Comparison of ENCODE assay signal across 9 cellular contexts in the genomic region with DNA sequence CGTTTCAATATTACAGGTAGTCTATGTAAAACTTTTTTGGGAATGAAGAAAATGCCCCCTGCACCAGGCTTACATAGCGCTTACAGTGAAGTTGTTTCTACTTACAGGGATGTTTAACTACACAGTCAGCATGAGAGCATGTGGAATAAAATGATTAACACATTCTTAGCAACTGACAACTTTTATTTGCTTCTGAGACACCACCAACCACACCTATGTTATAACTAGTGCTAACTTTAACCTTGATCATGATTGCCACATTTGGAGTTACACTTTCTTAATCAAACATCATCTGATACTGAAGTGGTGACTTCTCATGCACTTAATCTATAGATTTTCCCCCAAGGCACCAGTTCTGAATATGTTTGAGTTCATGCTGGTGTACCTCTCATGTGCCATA.
"Had no signal": no experiment of that assay in that cellular context is flagged by ENCODE, and none has a peak within 500 bp of the region (broad histone marks: within the 10 kb centered on the region; RNA-seq: fewer than 3 reads in every experiment).

No MANE protein-coding gene starts in this region.

- H3K27ac ChIP-seq: GM23248, HL-60 had no signal

- H3K36me3 ChIP-seq: HAP-1 had no signal

- H3K27ac Mint-ChIP-seq: HFFc6, IgD-negative memory B cell had no signal

- ATAC-seq: HCT116, HepG2 had no signal

- H3K4me3 Mint-ChIP-seq: HFFc6, IgD-negative memory B cell had no signal

- DNase-seq: GM23248, GOT3, H7, HFFc6 had no signal

- H3K4me1 ChIP-seq: HAP-1 had no signal

- FAIRE-seq: HepG2 had no signal

- H3K36me3 Mint-ChIP-seq: IgD-negative memory B cell had no signal

- H3K4me3 ChIP-seq: GM23248, HAP-1 had no signal
